8 cellular contexts compared by ENCODE assay signal in the genomic region with DNA sequence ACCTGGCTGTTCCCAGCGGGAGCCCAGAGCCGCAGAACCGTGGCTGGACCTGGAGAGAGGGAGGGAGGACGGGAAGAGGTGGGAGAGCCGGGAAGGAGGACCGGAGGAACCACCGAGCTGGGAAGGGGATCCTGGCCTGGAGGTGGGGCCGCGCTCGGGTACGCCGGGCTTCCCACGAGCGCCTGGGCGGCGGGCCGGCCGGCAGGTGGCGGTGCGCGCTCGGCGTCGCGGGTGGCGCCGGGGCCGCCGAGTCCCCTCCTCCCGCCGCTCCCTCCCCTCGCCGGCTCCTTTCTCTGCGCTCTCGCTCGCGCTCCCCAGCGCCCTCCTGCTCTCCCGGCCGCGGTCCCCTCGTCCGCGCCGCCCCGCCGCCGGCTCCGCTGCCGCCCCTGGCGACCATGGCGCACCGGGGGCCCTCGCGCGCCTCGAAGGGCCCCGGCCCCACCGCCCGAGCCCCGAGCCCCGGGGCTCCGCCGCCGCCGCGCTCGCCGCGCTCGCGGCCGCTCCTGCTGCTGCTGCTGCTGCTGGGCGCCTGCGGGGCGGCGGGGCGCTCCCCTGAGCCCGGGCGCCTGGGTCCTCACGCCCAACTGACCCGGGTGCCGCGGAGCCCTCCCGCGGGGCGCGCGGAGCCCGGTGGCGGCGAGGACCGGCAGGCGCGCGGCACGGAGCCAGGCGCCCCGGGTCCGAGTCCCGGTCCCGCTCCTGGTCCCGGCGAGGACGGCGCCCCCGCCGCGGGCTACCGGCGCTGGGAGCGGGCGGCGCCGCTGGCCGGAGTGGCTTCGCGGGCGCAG. TPM values are rescaled to one million over a fixed set of nuclear protein-coding genes. Genes with fewer than 3 reads are reported as not detected.
DNase-seq lines count a peak whose midpoint lies in the region; ATAC-seq and TF ChIP-seq lines count a peak whose summit lies in the region.

A gene (plus strand): TSS at position 287 of the 788 bp plus-strand sequence.

- peak within 1 kb of the TSS in 1 of 2 donors; percentile 21 for H3K9ac ChIP-seq in stomach smooth muscle (ENCODE audit: low read length in 2 of 2)

- peaks cover 22 to 31% of the 10 kb centered on the region in 2 donors for H3K27me3 ChIP-seq in stomach smooth muscle (ENCODE audit: control insufficient read depth in 1 of 2, insufficient read depth in 2 of 2, low read length in 2 of 2)

- no peak within 1 kb of the TSS for H3K27ac Mint-ChIP-seq in naive thymus-derived CD8-positive, alpha-beta T cell

- H3K4me1 Mint-ChIP-seq in naive thymus-derived CD8-positive, alpha-beta T cell = peaks cover 0 to 2% (median under 1%) of the 10 kb centered on the region in 4 donors

- TF ChIP-seq CTCF in fibroblast of pulmonary artery (IDR thresholded peaks at IDR 0.05; ENCODE audit: low read length, missing control alignments) = peak; percentile 20

- ATAC-seq in GM21528 (IDR thresholded peaks at IDR 0.05; ENCODE audit: low FRiP score, unreplicated experiment) (peak; percentile 61), HG02870 (IDR thresholded peaks at IDR 0.05; ENCODE audit: unreplicated experiment) (no peak)
- peak; percentile 50 to 63 for ATAC-seq in naive thymus-derived CD8-positive, alpha-beta T cell

- no peaks in the 10 kb centered on the region for H3K9me3 Mint-ChIP-seq in naive thymus-derived CD8-positive, alpha-beta T cell

- peaks cover 26 to 85% (median 52%) of the 10 kb centered on the region in 5 donors for H3K27me3 Mint-ChIP-seq in naive thymus-derived CD8-positive, alpha-beta T cell

- H3K4me1 ChIP-seq in stomach smooth muscle (ENCODE audit: control insufficient read depth, insufficient read depth, low read length) = peaks cover 25% of the 10 kb centered on the region

- H3K36me3 Mint-ChIP-seq in naive thymus-derived CD8-positive, alpha-beta T cell = peaks cover 0 to 2% (median 0%) of the 10 kb centered on the region in 3 donors

- H3K9me3 ChIP-seq in stomach smooth muscle (ENCODE audit: control insufficient read depth in 2 of 2, low read length in 2 of 2) = no peaks in the 10 kb centered on the region

- no peak within 1 kb of the TSS for H3K27ac ChIP-seq in stomach smooth muscle (ENCODE audit: low read length)

- POLR2A ChIA-PET in naive thymus-derived CD8-positive, alpha-beta T cell (lab: Charles Lee) = no interaction called here

- H3K36me3 ChIP-seq in stomach smooth muscle (ENCODE audit: control insufficient read depth in 2 of 2, insufficient read depth in 2 of 2, low read length in 2 of 2) = no peaks in the 10 kb centered on the region

- H3K4me3 Mint-ChIP-seq in naive thymus-derived CD8-positive, alpha-beta T cell = peak within 1 kb of the TSS in 8 of 10 donors; percentile 22 to 78 (median 54)

- no peak within 1 kb of the TSS for H3K4me3 ChIP-seq in fibroblast of pulmonary artery (replicated peaks; ENCODE audit: low read depth, low read length)
- peak within 1 kb of the TSS; percentile 53 to 71 for H3K4me3 ChIP-seq in stomach smooth muscle (ENCODE audit: low read length in 2 of 2)

- peak; percentile 16 for DNase-seq in CD1c-positive myeloid dendritic cell (ENCODE audit: extremely low spot score)
- DNase-seq in NCI-H526 treated with DMSO at 0.1 percent for 48 hours (lab: John Stamatoyannopoulos, UW) = peak; percentile 58
- DNase-seq in activated T-cell treated with anti-CD3 and anti-CD28 coated beads, Interleukin-2, amount 50 U/mL, for 48 hours = peak; percentile 60 to 75
- DNase-seq in fibroblast of pulmonary artery (ENCODE audit: low read depth) = peak; percentile 55
- peak in 6 of 10 donors; percentile 11 to 37 (median 26) for DNase-seq in naive thymus-derived CD8-positive, alpha-beta T cell

RNA-seq across cellular contexts. Expression of the gene that starts here (rescaled TPM):
- total RNA-seq in naive thymus-derived CD8-positive, alpha-beta T cell = not detected
- not detected for polyA plus RNA-seq in naive thymus-derived CD8-positive, alpha-beta T cell

Comparison
In these comparisons a context has a peak if more than half of its experiments do, and no peak if none do; other contexts are left out.
1. Peak in DNase-seq and ATAC-seq in naive thymus-derived CD8-positive, alpha-beta T cell; RNA of the gene not detected or under 1 TPM.
2. DNase-seq: peak in every context shown above with its lines; median percentile 68 in activated T-cell treated with anti-CD3 and anti-CD28 coated beads, Interleukin-2, amount 50 U/mL, for 48 hours; 58 in NCI-H526 treated with DMSO at 0.1 percent for 48 hours; 55 in fibroblast of pulmonary artery; 26 in naive thymus-derived CD8-positive, alpha-beta T cell; 16 in CD1c-positive myeloid dendritic cell.